In the genomic region with DNA sequence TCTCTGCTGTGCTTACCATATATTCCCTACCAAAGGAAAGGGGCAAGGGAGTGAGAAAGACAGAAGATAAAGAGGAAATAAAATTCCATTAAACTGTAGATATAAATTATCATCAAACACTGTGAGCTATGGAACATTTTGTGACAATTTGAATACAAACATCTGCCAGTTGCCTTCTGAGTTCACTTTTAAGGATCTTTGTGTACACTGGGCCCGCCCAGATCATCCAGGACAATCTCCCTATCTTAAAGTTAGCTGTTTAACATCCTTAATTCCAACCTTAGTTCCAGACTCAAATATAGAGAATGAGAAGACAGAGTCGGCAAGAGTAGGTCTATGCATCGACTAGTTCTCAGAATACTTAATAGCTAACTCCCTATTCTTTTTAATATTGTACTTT, we compare ENCODE assay signal across 32 cellular contexts.
"Had no signal": no experiment of that assay in that cellular context is flagged by ENCODE, and none has a peak within 500 bp of the region (broad histone marks: within the 10 kb centered on the region; RNA-seq: fewer than 3 reads in every experiment).

No MANE protein-coding gene starts in this region.

- H3K27ac Mint-ChIP-seq: activated CD4-positive, alpha-beta memory T cell treated with anti-CD3 and anti-CD28 coated beads, Interleukin-2, amount 10 ng/mL, durations not matched to agents 7 days and 5 days; activated CD4-positive, alpha-beta T cell treated with anti-CD3 and anti-CD28 coated beads, Interleukin-2, amount 10 ng/mL, durations not matched to agents 7 days and 5 days; activated naive CD8-positive, alpha-beta T cell; activated T-cell treated with anti-CD3 and anti-CD28 coated beads, Interleukin-2, amount 50 U/mL, for 24 hours; activated T-cell treated with anti-CD3 and anti-CD28 coated beads, Interleukin-2, amount 50 U/mL, for 72 hours; activated T-helper 17 cell treated with anti-CD3 and anti-CD28 coated beads, Interleukin-2, amount 50 U/mL, for 72 hours; effector memory CD8-positive, alpha-beta T cell; WTC11 had no signal

- H3K36me3 ChIP-seq: esophagus muscularis mucosa, gastroesophageal sphincter had no signal

- H3K9me3 ChIP-seq: body of pancreas, esophagus muscularis mucosa, gastroesophageal sphincter had no signal

- H3K4me1 Mint-ChIP-seq: activated CD4-positive, alpha-beta T cell treated with anti-CD3 and anti-CD28 coated beads, Interleukin-2, amount 10 ng/mL, durations not matched to agents 7 days and 5 days; WTC11 had no signal

- FAIRE-seq: colon, TTC549 had no signal

- DNase-seq: activated CD4-positive, alpha-beta memory T cell treated with anti-CD3 and anti-CD28 coated beads, Interleukin-2, amount 10 ng/mL, durations not matched to agents 7 days and 5 days; activated CD4-positive, alpha-beta T cell treated with anti-CD3 and anti-CD28 coated beads for 1 hour; activated CD4-positive, alpha-beta T cell treated with anti-CD3 and anti-CD28 coated beads for 4 hours; activated CD4-positive, alpha-beta T cell treated with anti-CD3 and anti-CD28 coated beads, Interleukin-2, amount 10 ng/mL, durations not matched to agents 7 days and 5 days; activated CD4-positive, alpha-beta T cell treated with anti-CD3 and anti-CD28 coated beads, Interleukin-2, amount 50 U/mL, for 4 hours; activated CD8-positive, alpha-beta memory T cell treated with anti-CD3 and anti-CD28 coated beads, Interleukin-2, amount 50 U/mL, for 48 hours; activated effector memory CD4-positive, alpha-beta T cell treated with Interleukin-2 at 50 U/mL for 16 hours; activated gamma-delta T cell treated with Interleukin-2 at 50 U/mL for 16 hours; activated naive CD4-positive, alpha-beta T cell treated with anti-CD3 and anti-CD28 coated beads, Interleukin-2, amount 50 U/mL, for 16 hours; activated naive CD4-positive, alpha-beta T cell treated with Interleukin-2 at 50 U/mL for 16 hours; activated T-cell treated with anti-CD3 and anti-CD28 coated beads for 4 hours; activated T-cell treated with anti-CD3 and anti-CD28 coated beads, Interleukin-2, amount 50 U/mL, for 24 hours; activated T-cell treated with anti-CD3 and anti-CD28 coated beads, Interleukin-2, amount 50 U/mL, for 72 hours; amniotic stem cell; anterior cingulate cortex; body of pancreas; caudate nucleus; cortex of kidney; dermis blood vessel endothelial cell; effector CD4-positive, alpha-beta T cell; effector memory CD8-positive, alpha-beta T cell; erythroblast; foreskin keratinocyte; T-helper 2 cell had no signal

- H3K27me3 ChIP-seq: body of pancreas, esophagus muscularis mucosa, foreskin keratinocyte, gastroesophageal sphincter had no signal

- H3K9me3 Mint-ChIP-seq: activated CD4-positive, alpha-beta memory T cell treated with anti-CD3 and anti-CD28 coated beads, Interleukin-2, amount 10 ng/mL, durations not matched to agents 7 days and 5 days; activated CD4-positive, alpha-beta T cell treated with anti-CD3 and anti-CD28 coated beads, Interleukin-2, amount 10 ng/mL, durations not matched to agents 7 days and 5 days; effector memory CD8-positive, alpha-beta T cell had no signal

- H3K4me3 ChIP-seq: body of pancreas, esophagus muscularis mucosa, gastroesophageal sphincter had no signal

- H3K27ac ChIP-seq: body of pancreas, foreskin keratinocyte, VCaP had no signal

- H3K36me3 Mint-ChIP-seq: activated naive CD8-positive, alpha-beta T cell had no signal

- H3K4me1 ChIP-seq: foreskin keratinocyte had no signal

- H3K4me3 Mint-ChIP-seq: activated CD4-positive, alpha-beta memory T cell treated with anti-CD3 and anti-CD28 coated beads, Interleukin-2, amount 10 ng/mL, durations not matched to agents 7 days and 5 days; activated CD4-positive, alpha-beta T cell treated with anti-CD3 and anti-CD28 coated beads, Interleukin-2, amount 10 ng/mL, durations not matched to agents 7 days and 5 days; activated naive CD8-positive, alpha-beta T cell; activated T-cell treated with anti-CD3 and anti-CD28 coated beads, Interleukin-2, amount 50 U/mL, for 24 hours; activated T-cell treated with anti-CD3 and anti-CD28 coated beads, Interleukin-2, amount 50 U/mL, for 72 hours; activated T-helper 17 cell treated with anti-CD3 and anti-CD28 coated beads, Interleukin-2, amount 50 U/mL, for 72 hours; effector memory CD8-positive, alpha-beta T cell; WTC11 had no signal

- ATAC-seq: activated T-cell treated with anti-CD3 and anti-CD28 coated beads, Interleukin-2, amount 50 U/mL, for 72 hours; activated T-helper 17 cell treated with anti-CD3 and anti-CD28 coated beads, Interleukin-2, amount 50 U/mL, for 72 hours; body of pancreas; effector memory CD8-positive, alpha-beta T cell; foreskin keratinocyte; gastroesophageal sphincter; WTC11 had no signal
